In genomic region chr7:139642283-139642682, GRCh38 we compare ENCODE assay signal across 18 cellular contexts.
A peak's percentile ranks its signal among the peaks of the same experiment; 100 is the strongest.
DNase-seq lines count a peak whose midpoint lies in the region; ATAC-seq and TF ChIP-seq lines count a peak whose summit lies in the region.
"Had no signal": no experiment of that assay in that cellular context is flagged by ENCODE, and none has a peak within 500 bp of the region (broad histone marks: within the 10 kb centered on the region; RNA-seq: fewer than 3 reads in every experiment).

No MANE protein-coding gene starts in this region.

- POLR2A ChIA-PET in MCF 10A (lab: Yijun Ruan, JAX) = no interaction called here

- H2AFZ ChIP-seq in mammary epithelial cell (ENCODE audit: low read depth, low read length) = no peak overlapping the region

- ATAC-seq in activated T-helper 17 cell treated with anti-CD3 and anti-CD28 coated beads, Interleukin-2, amount 50 U/mL, for 72 hours (replicated peaks) = no peak
- ATAC-seq in right lobe of liver (peak; percentile 42 to 48 (median 45)), GM19395 (IDR thresholded peaks at IDR 0.05; ENCODE audit: unreplicated experiment) (no peak)
- ATAC-seq in stimulated activated naive B cell treated with anti-CD40 and anti-IgM and Interleukin-4, amounts not matched to agents 10 μg/mL and 1 μg/mL and 100 μg/mL, for 72 hours (replicated peaks) = no peak

- H3K9ac ChIP-seq in mammary epithelial cell (ENCODE audit: insufficient read depth, low read length) = no peak overlapping the region
- H3K9ac ChIP-seq: BLaER1 had no signal

- no peaks in the 10 kb centered on the region for H3K4me1 ChIP-seq in mammary epithelial cell (ENCODE audit: insufficient read depth, low read length)
- H3K4me1 ChIP-seq in right lobe of liver = peaks cover 0 to 42% (median 15%) of the 10 kb centered on the region in 4 donors

- dilution Hi-C loops in mammary epithelial cell (cut with HindIII; ENCODE audit: low sequenced_read_pairs) = loop anchor here (5.0 kb wide), 2 partner anchors 75 to 350 kb away; no protein-coding TSS in a partner anchor

- TF ChIP-seq CTCF in MCF 10A (IDR thresholded peaks at IDR 0.05; ENCODE audit: unreplicated experiment) (no peak), mammary epithelial cell (conservative IDR thresholded peaks at IDR 0.05 in 1 of 2, IDR thresholded peaks at IDR 0.05 in 1 of 2; ENCODE audit: extremely low read depth in 1 of 2, insufficient read depth in 1 of 2, low read depth in 1 of 2, low read length in 2 of 2) (no peak), right lobe of liver (IDR thresholded peaks at IDR 0.05) (no peak)

- no TSS peak for BruUV-seq in MCF 10A (replicated peaks; lab: Mats Ljungman, UMichigan)
- BruUV-seq in mammary epithelial cell (replicated peaks; lab: Mats Ljungman, UMichigan) = no TSS peak

- H3K4me3 ChIP-seq in mammary epithelial cell (replicated peaks in 1 of 3; ENCODE audit: insufficient read depth in 1 of 3, low read depth in 2 of 3, low read length in 3 of 3) = no peak overlapping the region
- H3K4me3 ChIP-seq in right lobe of liver = no peak overlapping the region
- H3K4me3 ChIP-seq: BLaER1 had no signal

- H3K4me3 Mint-ChIP-seq in MCF 10A (ENCODE audit: unreplicated experiment) = no peak overlapping the region
- H3K4me3 Mint-ChIP-seq in activated T-helper 17 cell treated with anti-CD3 and anti-CD28 coated beads, Interleukin-2, amount 50 U/mL, for 72 hours = no peak overlapping the region
- H3K4me3 Mint-ChIP-seq in stimulated activated naive B cell treated with anti-CD40 and anti-IgM and Interleukin-4, amounts not matched to agents 10 μg/mL and 1 μg/mL and 100 μg/mL, for 72 hours = no peak overlapping the region
- H3K4me3 Mint-ChIP-seq: H9 had no signal

- H3K4me1 Mint-ChIP-seq in MCF 10A (ENCODE audit: insufficient read depth, unreplicated experiment) = peaks cover 23% of the 10 kb centered on the region
- H3K4me1 Mint-ChIP-seq in activated T-helper 17 cell treated with anti-CD3 and anti-CD28 coated beads, Interleukin-2, amount 50 U/mL, for 72 hours = peaks cover 18% of the 10 kb centered on the region
- H3K4me1 Mint-ChIP-seq in stimulated activated naive B cell treated with anti-CD40 and anti-IgM and Interleukin-4, amounts not matched to agents 10 μg/mL and 1 μg/mL and 100 μg/mL, for 72 hours = peaks cover 16 to 17% of the 10 kb centered on the region in 2 donors

- H3K27ac ChIP-seq in mammary epithelial cell (ENCODE audit: insufficient read depth, low read depth, low read length) (no peak overlapping the region), right lobe of liver (peak overlapping the region in 2 of 3 donors; percentile 27 to 61)
- H3K27ac ChIP-seq: BLaER1 had no signal

- no peaks in the 10 kb centered on the region for H3K9me3 ChIP-seq in mammary epithelial cell (replicated peaks; ENCODE audit: insufficient read depth, low read length)
- no peaks in the 10 kb centered on the region for H3K9me3 ChIP-seq in right lobe of liver
- H3K9me3 ChIP-seq: BLaER1 had no signal

- CTCF ChIA-PET in MCF 10A (lab: Yijun Ruan, JAX) = interaction anchor here (0.7 to 12.8 kb wide), 6 partner anchors 22 to 365 kb away, joined by 3 to 124 read pairs (median 6); no protein-coding TSS in a partner anchor
- CTCF ChIA-PET in mammary epithelial cell (lab: Charles Lee; ENCODE audit: low non-redundant PET) = no interaction called here

- no peaks in the 10 kb centered on the region for H3K9me3 Mint-ChIP-seq in MCF 10A (ENCODE audit: unreplicated experiment)
- no peaks in the 10 kb centered on the region for H3K9me3 Mint-ChIP-seq in activated T-helper 17 cell treated with anti-CD3 and anti-CD28 coated beads, Interleukin-2, amount 50 U/mL, for 72 hours
- peaks cover 0 to 1% of the 10 kb centered on the region in 2 donors for H3K9me3 Mint-ChIP-seq in stimulated activated naive B cell treated with anti-CD40 and anti-IgM and Interleukin-4, amounts not matched to agents 10 μg/mL and 1 μg/mL and 100 μg/mL, for 72 hours
- H3K9me3 Mint-ChIP-seq: H9 had no signal

- H3K27me3 Mint-ChIP-seq in MCF 10A (ENCODE audit: insufficient read depth, unreplicated experiment) = no peaks in the 10 kb centered on the region
- no peaks in the 10 kb centered on the region for H3K27me3 Mint-ChIP-seq in activated T-helper 17 cell treated with anti-CD3 and anti-CD28 coated beads, Interleukin-2, amount 50 U/mL, for 72 hours
- H3K27me3 Mint-ChIP-seq in stimulated activated naive B cell treated with anti-CD40 and anti-IgM and Interleukin-4, amounts not matched to agents 10 μg/mL and 1 μg/mL and 100 μg/mL, for 72 hours = no peaks in the 10 kb centered on the region

- H4K20me1 ChIP-seq in mammary epithelial cell (ENCODE audit: insufficient read depth, low read length) = no peaks in the 10 kb centered on the region

- H3K79me2 ChIP-seq in mammary epithelial cell (ENCODE audit: insufficient read depth, low read length) = peaks cover 62% of the 10 kb centered on the region

- DNase-seq in MCF 10A (ENCODE audit: unreplicated experiment) (no peak), mammary epithelial cell (no peak), right lobe of liver (peak in 1 of 3 donors; percentile 46), DMS79 (lab: John Stamatoyannopoulos, UW) (no peak), HuH-7.5 (ENCODE audit: low spot score) (no peak)
- DNase-seq in stimulated activated naive B cell treated with anti-CD40 and anti-IgM and Interleukin-4, amounts not matched to agents 10 μg/mL and 1 μg/mL and 100 μg/mL, for 72 hours = no peak
- DNase-seq: DMS79 treated with DMSO at 0.1 percent for 48 hours, H9, IMR-90, NCI-H1048, NCI-H1436 treated with DMSO at 0.1 percent for 48 hours, NCI-H2029, NCI-H345, NCI-H524 treated with DMSO at 0.1 percent for 48 hours, SHP77 treated with DMSO at 0.1 percent for 48 hours had no signal

- H3K27ac Mint-ChIP-seq in MCF 10A (ENCODE audit: low read depth, unreplicated experiment) = peak overlapping the region; percentile 55
- peak overlapping the region; percentile 4 for H3K27ac Mint-ChIP-seq in activated T-helper 17 cell treated with anti-CD3 and anti-CD28 coated beads, Interleukin-2, amount 50 U/mL, for 72 hours
- peak overlapping the region; percentile 16 for H3K27ac Mint-ChIP-seq in stimulated activated naive B cell treated with anti-CD40 and anti-IgM and Interleukin-4, amounts not matched to agents 10 μg/mL and 1 μg/mL and 100 μg/mL, for 72 hours

- intact Hi-C loops in MCF 10A (cut with micrococcal nuclease) = loop anchor here (10.0 kb wide), 1 partner anchor 137 kb away; no protein-coding TSS in a partner anchor
- intact Hi-C loops in mammary epithelial cell (cut with micrococcal nuclease) = no loop called here
- intact Hi-C loops in right lobe of liver (cut with DNase I) = no loop called here

- H3K36me3 ChIP-seq in mammary epithelial cell (ENCODE audit: insufficient read depth, low read length) = peaks cover 7% of the 10 kb centered on the region
- H3K36me3 ChIP-seq in right lobe of liver = no peaks in the 10 kb centered on the region

- H3K4me2 ChIP-seq in mammary epithelial cell (ENCODE audit: insufficient read depth, low read depth, low read length) = no peak overlapping the region
- H3K4me2 ChIP-seq: BLaER1 had no signal

- 94% methylated on average over 4 of the region's 4 CpGs for WGBS in mammary epithelial cell (ENCODE audit: low coverage, missing lambda C conversion rate)
- 50% methylated on average over 4 of the region's 4 CpGs for WGBS in right lobe of liver (ENCODE audit: insufficient coverage, low coverage, low lambda C conversion rate, missing lambda C conversion rate)

- in situ Hi-C loops in mammary epithelial cell (cut with MboI; ENCODE audit: low sequenced_read_pairs in 2 of 2) = loop anchor here (5.0 to 10.0 kb wide), 2 partner anchors 360 to 363 kb away; no protein-coding TSS in a partner anchor

- no peaks in the 10 kb centered on the region for H3K27me3 ChIP-seq in mammary epithelial cell (ENCODE audit: insufficient read depth, low read length)
- no peaks in the 10 kb centered on the region for H3K27me3 ChIP-seq in right lobe of liver
- H3K27me3 ChIP-seq: BLaER1 had no signal

- no peak for TF ChIP-seq POLR2A in right lobe of liver (IDR thresholded peaks at IDR 0.05)

- H3K36me3 Mint-ChIP-seq in MCF 10A (ENCODE audit: insufficient read depth, unreplicated experiment) = peaks cover 47% of the 10 kb centered on the region
- peaks cover 20% of the 10 kb centered on the region for H3K36me3 Mint-ChIP-seq in activated T-helper 17 cell treated with anti-CD3 and anti-CD28 coated beads, Interleukin-2, amount 50 U/mL, for 72 hours (ENCODE audit: low read depth)
- H3K36me3 Mint-ChIP-seq in stimulated activated naive B cell treated with anti-CD40 and anti-IgM and Interleukin-4, amounts not matched to agents 10 μg/mL and 1 μg/mL and 100 μg/mL, for 72 hours = peaks cover 25 to 38% of the 10 kb centered on the region in 2 donors

Comparison
In these comparisons a context has a peak if more than half of its experiments do, and no peak if none do; other contexts are left out.
1. H3K27ac Mint-ChIP-seq: peak in every context shown above with its lines; median percentile 55 in MCF 10A; 16 in stimulated activated naive B cell treated with anti-CD40 and anti-IgM and Interleukin-4, amounts not matched to agents 10 μg/mL and 1 μg/mL and 100 μg/mL, for 72 hours; 4 in activated T-helper 17 cell treated with anti-CD3 and anti-CD28 coated beads, Interleukin-2, amount 50 U/mL, for 72 hours.
2. ATAC-seq: peak in right lobe of liver (4 of 4); none in activated T-helper 17 cell treated with anti-CD3 and anti-CD28 coated beads, Interleukin-2, amount 50 U/mL, for 72 hours (single experiment), stimulated activated naive B cell treated with anti-CD40 and anti-IgM and Interleukin-4, amounts not matched to agents 10 μg/mL and 1 μg/mL and 100 μg/mL, for 72 hours (0 of 2) and GM19395 (single experiment).